39 cellular contexts compared by ENCODE assay signal in the genomic region with DNA sequence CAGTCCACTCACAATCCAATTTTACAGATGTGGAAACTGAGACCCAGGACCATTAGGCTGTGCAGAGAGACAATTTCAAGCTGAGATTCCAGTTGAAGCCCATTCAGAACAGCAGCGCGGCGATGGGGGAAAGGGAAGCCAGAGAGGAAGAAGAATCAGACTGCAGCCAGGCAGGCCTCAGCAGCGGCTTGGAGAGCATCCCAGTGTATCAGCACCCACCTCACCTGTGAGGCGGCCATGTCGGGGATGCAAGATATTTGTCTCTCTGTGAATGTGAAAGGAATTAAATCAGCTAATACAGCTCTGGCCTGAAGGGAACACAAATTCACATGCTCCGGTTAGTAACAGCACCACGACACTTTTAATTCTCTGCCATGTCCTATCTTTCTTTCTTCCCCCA.
"Had no signal": no experiment of that assay in that cellular context is flagged by ENCODE, and none has a peak within 500 bp of the region (broad histone marks: within the 10 kb centered on the region; RNA-seq: fewer than 3 reads in every experiment).

No MANE protein-coding gene starts in this region.

- H3K4me1 ChIP-seq: Peyer's patch, SJSA1 had no signal

- FAIRE-seq: TTC549 had no signal

- H3K36me3 Mint-ChIP-seq: activated CD4-positive, alpha-beta memory T cell treated with anti-CD3 and anti-CD28 coated beads for 36 hours; activated naive CD4-positive, alpha-beta T cell treated with anti-CD3 and anti-CD28 coated beads, Interleukin-2, amount 50 U/mL, for 72 hours had no signal

- H3K36me3 ChIP-seq: brain microvascular endothelial cell, MG63, Peyer's patch, SJSA1 had no signal

- H3K27me3 Mint-ChIP-seq: activated B cell treated with CpG ODN at 0.5 μM for 24 hours; activated CD4-positive, alpha-beta memory T cell treated with anti-CD3 and anti-CD28 coated beads for 36 hours; activated naive CD8-positive, alpha-beta T cell treated with anti-CD3 and anti-CD28 coated beads, Interleukin-2, amount 50 U/mL, for 24 hours had no signal

- H3K27ac ChIP-seq: brain microvascular endothelial cell, Peyer's patch, SJSA1, VCaP had no signal

- H3K9me3 Mint-ChIP-seq: activated B cell treated with CpG ODN at 0.5 μM for 24 hours; activated naive CD4-positive, alpha-beta T cell treated with anti-CD3 and anti-CD28 coated beads for 36 hours; activated naive CD8-positive, alpha-beta T cell treated with anti-CD3 and anti-CD28 coated beads, Interleukin-2, amount 50 U/mL, for 24 hours; activated T-helper 1 cell treated with anti-CD3 and anti-CD28 coated beads, Interleukin-12 subunit alpha, Interleukin-12 subunit beta, Interleukin-2, Interleukin-4 antibody, amounts not matched to agents 30 ng/mL and 10 ng/mL and 1 ng/mL, durations not matched to agents 14 hours and 24 hours and 36 hours; T-helper 1 cell treated with Interleukin-12 subunit alpha and Interleukin-12 subunit beta and Interleukin-4 antibody, amounts not matched to agents 30 μg/mL and 1 μg/mL, for 36 hours; T-helper 2 cell treated with Interferon-gamma antibody and Interleukin-4, amounts not matched to agents 5 μg/mL and 100 μg/mL, for 36 hours had no signal

- H3K4me3 ChIP-seq: MG63, Peyer's patch, SJSA1 had no signal

- DNase-seq: activated B cell treated with CpG ODN at 0.5 μM for 24 hours; activated CD4-positive, alpha-beta memory T cell treated with anti-CD3 and anti-CD28 coated beads for 36 hours; activated CD4-positive, alpha-beta T cell treated with anti-CD3 and anti-CD28 coated beads for 4 hours; activated CD4-positive, alpha-beta T cell treated with anti-CD3 and anti-CD28 coated beads, Interleukin-2, amount 50 U/mL, for 1 hour; activated CD4-positive, CD25-positive, alpha-beta regulatory T cell treated with anti-CD3 and anti-CD28 coated beads, Interleukin-2, amount 50 U/mL, for 72 hours; activated CD8-positive, alpha-beta memory T cell treated with anti-CD3 and anti-CD28 coated beads, Interleukin-2, amount 50 U/mL, for 4 hours; activated gamma-delta T cell treated with Interleukin-2 at 50 U/mL for 16 hours; activated naive CD4-positive, alpha-beta T cell treated with anti-CD3 and anti-CD28 coated beads for 36 hours; activated naive CD8-positive, alpha-beta T cell treated with anti-CD3 and anti-CD28 coated beads, Interleukin-2, amount 50 U/mL, for 24 hours; activated T-cell treated with anti-CD3 and anti-CD28 coated beads for 4 hours; activated T-cell treated with anti-CD3 and anti-CD28 coated beads, Interleukin-2, amount 50 U/mL, for 4 hours; anterior cingulate cortex; brain microvascular endothelial cell; central memory CD4-positive, alpha-beta T cell; Kasumi-1; KG1; MG63; NCI-H1048; NCI-H1105 treated with DMSO at 0.1 percent for 48 hours; NCI-H1436; NCI-H1694; NCI-H1930; NCI-H2081 treated with DMSO at 0.1 percent for 48 hours; NCI-H226; NCI-H446 treated with DMSO at 0.1 percent for 48 hours; NCI-H524 treated with DMSO at 0.1 percent for 48 hours; NK-92 treated with Interleukin-12 subunit alpha and Interleukin-12 subunit beta, amount 100 ng/mL, for 24 hours; PC-3; Peyer's patch; RPMI8226; SHP77 treated with DMSO at 0.1 percent for 48 hours; SK-N-SH had no signal

- H3K4me1 Mint-ChIP-seq: activated B cell treated with CpG ODN at 0.5 μM for 24 hours; activated naive CD8-positive, alpha-beta T cell treated with anti-CD3 and anti-CD28 coated beads, Interleukin-2, amount 50 U/mL, for 24 hours had no signal

- H3K4me2 ChIP-seq: SK-N-SH had no signal

- H3K9me2 ChIP-seq: SK-N-SH had no signal

- H3K27me3 ChIP-seq: brain microvascular endothelial cell, MG63, Peyer's patch, SJSA1 had no signal

- H3K4me3 Mint-ChIP-seq: activated B cell treated with CpG ODN at 0.5 μM for 24 hours; activated CD4-positive, alpha-beta memory T cell treated with anti-CD3 and anti-CD28 coated beads for 36 hours; activated naive CD4-positive, alpha-beta T cell treated with anti-CD3 and anti-CD28 coated beads for 36 hours; activated naive CD8-positive, alpha-beta T cell treated with anti-CD3 and anti-CD28 coated beads, Interleukin-2, amount 50 U/mL, for 24 hours; activated T-cell treated with anti-CD3 and anti-CD28 coated beads, Interleukin-2, amount 50 U/mL, for 4 hours; activated T-helper 1 cell treated with anti-CD3 and anti-CD28 coated beads, Interleukin-12 subunit alpha, Interleukin-12 subunit beta, Interleukin-2, Interleukin-4 antibody, amounts not matched to agents 30 ng/mL and 10 ng/mL and 1 ng/mL, durations not matched to agents 14 hours and 24 hours and 36 hours; T-helper 1 cell treated with Interleukin-12 subunit alpha and Interleukin-12 subunit beta and Interleukin-4 antibody, amounts not matched to agents 30 μg/mL and 1 μg/mL, for 36 hours; T-helper 2 cell treated with Interferon-gamma antibody and Interleukin-4, amounts not matched to agents 5 μg/mL and 100 μg/mL, for 36 hours had no signal

- H3K9me3 ChIP-seq: MG63, Peyer's patch, SJSA1, SK-N-SH had no signal

- H3K27ac Mint-ChIP-seq: activated B cell treated with CpG ODN at 0.5 μM for 24 hours; activated CD4-positive, alpha-beta memory T cell treated with anti-CD3 and anti-CD28 coated beads for 36 hours; activated naive CD4-positive, alpha-beta T cell treated with anti-CD3 and anti-CD28 coated beads for 36 hours; activated naive CD4-positive, alpha-beta T cell treated with anti-CD3 and anti-CD28 coated beads, Interleukin-2, amount 50 U/mL, for 72 hours; activated naive CD8-positive, alpha-beta T cell treated with anti-CD3 and anti-CD28 coated beads, Interleukin-2, amount 50 U/mL, for 24 hours; activated T-helper 1 cell treated with anti-CD3 and anti-CD28 coated beads, Interleukin-12 subunit alpha, Interleukin-12 subunit beta, Interleukin-2, Interleukin-4 antibody, amounts not matched to agents 30 ng/mL and 10 ng/mL and 1 ng/mL, durations not matched to agents 14 hours and 24 hours and 36 hours; T-helper 1 cell treated with Interleukin-12 subunit alpha and Interleukin-12 subunit beta and Interleukin-4 antibody, amounts not matched to agents 30 μg/mL and 1 μg/mL, for 36 hours; T-helper 2 cell treated with Interferon-gamma antibody and Interleukin-4, amounts not matched to agents 5 μg/mL and 100 μg/mL, for 36 hours had no signal

- H3K9ac ChIP-seq: SK-N-SH had no signal

- ATAC-seq: activated naive CD4-positive, alpha-beta T cell treated with anti-CD3 and anti-CD28 coated beads, Interleukin-2, amount 50 U/mL, for 72 hours; activated naive CD8-positive, alpha-beta T cell treated with anti-CD3 and anti-CD28 coated beads, Interleukin-2, amount 50 U/mL, for 24 hours; activated T-cell treated with anti-CD3 and anti-CD28 coated beads, Interleukin-2, amount 50 U/mL, for 4 hours; PC-3 had no signal
